8 cellular contexts compared by ENCODE assay signal in the genomic region with DNA sequence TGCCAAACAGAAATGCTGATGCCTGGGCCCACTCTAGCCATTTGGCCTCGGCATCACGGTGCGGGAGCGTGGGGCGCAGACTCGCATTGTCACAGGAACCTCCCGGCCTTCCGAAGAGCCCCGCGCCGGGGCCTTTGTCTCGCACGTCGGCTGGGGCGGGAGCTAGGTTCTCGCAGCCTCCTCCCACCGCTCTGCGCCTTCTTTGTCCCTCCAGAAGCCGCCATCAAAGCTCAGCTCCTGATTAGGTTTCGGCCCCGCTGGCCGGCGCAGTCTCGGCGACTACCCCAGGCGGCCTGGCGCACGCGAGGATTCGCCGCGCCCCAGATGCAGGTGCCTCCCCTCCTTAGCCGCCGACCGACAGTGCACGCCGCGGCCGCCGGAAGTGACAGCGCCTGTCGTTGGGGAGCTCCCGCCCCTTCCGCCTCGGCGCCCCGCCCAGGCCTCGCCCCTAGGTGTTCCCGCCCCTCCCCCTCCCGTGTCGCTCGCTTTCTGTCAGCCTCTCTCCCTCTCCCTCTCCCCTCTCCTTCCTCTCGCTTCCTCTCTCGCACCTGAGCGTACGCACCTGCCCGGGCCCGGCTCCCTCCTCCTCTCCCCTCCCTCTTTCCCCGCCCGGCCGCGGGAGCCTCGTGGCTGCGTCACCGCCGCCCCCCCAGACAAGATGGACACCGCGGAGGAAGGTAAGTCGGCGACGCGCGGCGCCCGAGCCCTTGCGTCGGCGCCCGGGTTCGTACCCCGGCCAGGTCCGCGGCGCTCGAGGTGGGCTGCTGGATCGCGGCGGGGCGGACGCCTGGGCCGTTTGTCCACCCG. TPM values are rescaled to one million over a fixed set of nuclear protein-coding genes. Genes with fewer than 3 reads are reported as not detected.
DNase-seq lines count a peak whose midpoint lies in the region; ATAC-seq and TF ChIP-seq lines count a peak whose summit lies in the region.

TSS of gene MARCHF6 (plus strand) at position 455 of the 807 bp plus-strand sequence. CDS start at position 659, 204 bp downstream.

- peak within 1 kb of the TSS; percentile 99 for H3K4me3 Mint-ChIP-seq in T-helper 17 cell

- peak; percentile 89 for DNase-seq in NCI-H1694 treated with DMSO at 0.1 percent for 48 hours (lab: John Stamatoyannopoulos, UW)
- DNase-seq in T-helper 17 cell: peak; percentile 94 to 98 (median 97)
- peak; percentile 53 to 95 (median 86) for DNase-seq in amygdala (lab: John Stamatoyannopoulos, UW)
- peak; percentile 98 for DNase-seq in left ventricle myocardium superior
- peak; percentile 96 for DNase-seq in prostate gland (ENCODE audit: low spot score)
- DNase-seq in ureter (ENCODE audit: low spot score): peak; percentile 96

- H3K27ac Mint-ChIP-seq in T-helper 17 cell: peak within 1 kb of the TSS; percentile 99

- peak; percentile 86 for ATAC-seq in HG02885 (IDR thresholded peaks at IDR 0.05; ENCODE audit: poor library complexity, unreplicated experiment)
- peak; percentile 89 for ATAC-seq in T-helper 17 cell
- ATAC-seq in left ventricle myocardium superior: peak; percentile 97

- peak within 1 kb of the TSS; percentile 98 to 99 for H3K27ac ChIP-seq in prostate gland

- no peaks in the 10 kb centered on the region for H3K27me3 Mint-ChIP-seq in T-helper 17 cell

- H3K9me3 ChIP-seq in T-helper 17 cell (ENCODE audit: control insufficient read depth, low read length, poor library complexity, severe bottlenecking) (no peaks in the 10 kb centered on the region), prostate gland (no peaks in the 10 kb centered on the region)

- under 1% methylated on average over 71 of the region's 92 CpGs for WGBS in prostate gland

- peaks cover 28% of the 10 kb centered on the region for H3K4me1 Mint-ChIP-seq in T-helper 17 cell

- TF ChIP-seq CTCF in prostate gland (IDR thresholded peaks at IDR 0.05): peak in 2 of 4 experiments; percentile 23 to 44

- intact Hi-C loops in left ventricle myocardium superior (cut with micrococcal nuclease): no loop called here
- intact Hi-C loops in prostate gland (cut with DNase I): loop anchor here (5.0 kb wide), 4 partner anchors 49 to 274 kb away; no protein-coding TSS in a partner anchor

- H3K4me3 ChIP-seq in prostate gland: peak within 1 kb of the TSS; percentile 94 to 98

- H3K27me3 ChIP-seq in prostate gland (replicated peaks; ENCODE audit: insufficient read depth): no peaks in the 10 kb centered on the region

- TF ChIP-seq POLR2A in GM15510 (IDR thresholded peaks at IDR 0.05; ENCODE audit: borderline replicate concordance, extremely low read depth, insufficient read length) (peak; percentile 96), prostate gland (IDR thresholded peaks at IDR 0.05) (peak; percentile 93)

- no peaks in the 10 kb centered on the region for H3K4me1 ChIP-seq in prostate gland (replicated peaks)

- H3K36me3 Mint-ChIP-seq in T-helper 17 cell (ENCODE audit: low read depth): peaks cover 5% of the 10 kb centered on the region

- no peaks in the 10 kb centered on the region for H3K36me3 ChIP-seq in prostate gland

RNA-seq across cellular contexts. Expression of gene MARCHF6, which starts in this region (rescaled TPM):
- total RNA-seq in T-helper 17 cell: 100 to 1,000 TPM; 156 to 198 TPM
- 165 TPM for total RNA-seq in left ventricle myocardium superior
- total RNA-seq in prostate gland: 10 to 100 TPM; 65.3 to 86.5 TPM
- total RNA-seq in ureter: 151 TPM

Comparison
In these comparisons a context has a peak if more than half of its experiments do, and no peak if none do; other contexts are left out.
1. Peak in every context shown above with its lines: DNase-seq, ATAC-seq, H3K4me3 ChIP-seq and H3K27ac ChIP-seq.